ENCODE assay signal across 9 cellular contexts in genomic region chr6:90216081-90216977, GRCh38.
DNase-seq lines count a peak whose midpoint lies in the region; ATAC-seq and TF ChIP-seq lines count a peak whose summit lies in the region.
"Had no signal": no experiment of that assay in that cellular context is flagged by ENCODE, and none has a peak within 500 bp of the region (broad histone marks: within the 10 kb centered on the region; RNA-seq: fewer than 3 reads in every experiment).

No MANE protein-coding gene starts in this region.

- no peak overlapping the region for H3K9ac ChIP-seq in MM.1S (ENCODE audit: low read length)

- no peak overlapping the region for H2AFZ ChIP-seq in MM.1S (ENCODE audit: low read length)

- no peak overlapping the region for H3K27ac Mint-ChIP-seq in T-cell
- H3K27ac Mint-ChIP-seq in stimulated activated naive CD8-positive, alpha-beta T cell treated with anti-CD3 and anti-CD28 coated beads, Interleukin-15, Interleukin-2, amounts not matched to agents 100 ng/mL and 50 ng/mL, for 24 hours, result no peak overlapping the region

- no peaks in the 10 kb centered on the region for H3K36me3 ChIP-seq in MM.1S (replicated peaks; ENCODE audit: insufficient read depth, low read length)

- CTCF ChIA-PET in T-cell (lab: Charles Lee), result interaction anchor here in 1 of 2 donors (0.6 to 1.8 kb wide), 4 partner anchors 34 to 276 kb away, joined by 3 to 6 read pairs (median 4); no protein-coding TSS in a partner anchor

- H3F3A ChIP-seq in MM.1S (ENCODE audit: insufficient read depth, low read length), result peaks cover 26% of the 10 kb centered on the region

- POLR2A ChIA-PET in T-cell (lab: Charles Lee), result interaction anchor here (0.5 to 1.6 kb wide), 3 partner anchors 36 to 151 kb away, joined by 3 to 4 read pairs (median 3); no protein-coding TSS in a partner anchor

- no peak for TF ChIP-seq CTCF in MM.1S (IDR thresholded peaks at IDR 0.05; ENCODE audit: low read length)

- no peaks in the 10 kb centered on the region for H3K36me3 Mint-ChIP-seq in T-cell
- H3K36me3 Mint-ChIP-seq in stimulated activated naive CD8-positive, alpha-beta T cell treated with anti-CD3 and anti-CD28 coated beads, Interleukin-15, Interleukin-2, amounts not matched to agents 100 ng/mL and 50 ng/mL, for 24 hours (ENCODE audit: low read depth), result peaks cover 34% of the 10 kb centered on the region

- H3K9me3 ChIP-seq in MM.1S (replicated peaks; ENCODE audit: insufficient read depth, low read length), result no peaks in the 10 kb centered on the region

- H3K4me1 ChIP-seq in MM.1S (ENCODE audit: low read length), result peaks cover 52% of the 10 kb centered on the region

- peak overlapping the region in 1 of 3 donors; percentile 28 for H3K4me3 Mint-ChIP-seq in T-cell
- H3K4me3 Mint-ChIP-seq in stimulated activated naive CD8-positive, alpha-beta T cell treated with anti-CD3 and anti-CD28 coated beads, Interleukin-15, Interleukin-2, amounts not matched to agents 100 ng/mL and 50 ng/mL, for 24 hours, result peak overlapping the region; percentile 63

- H3K79me2 ChIP-seq in MM.1S (ENCODE audit: low read length), result peaks cover 14% of the 10 kb centered on the region; the same call in 1 of the 2 replicates

- H3K4me1 Mint-ChIP-seq in T-cell, result peaks cover 29 to 31% (median 30%) of the 10 kb centered on the region in 3 donors
- H3K4me1 Mint-ChIP-seq in stimulated activated naive CD8-positive, alpha-beta T cell treated with anti-CD3 and anti-CD28 coated beads, Interleukin-15, Interleukin-2, amounts not matched to agents 100 ng/mL and 50 ng/mL, for 24 hours (ENCODE audit: low read depth), result peaks cover 31% of the 10 kb centered on the region

- H4K20me1 ChIP-seq in MM.1S (ENCODE audit: insufficient read depth, low read length), result no peaks in the 10 kb centered on the region

- no peaks in the 10 kb centered on the region for H3K9me2 ChIP-seq in MM.1S (replicated peaks; ENCODE audit: insufficient read depth, low read length)

- no peak for DNase-seq in activated CD4-positive, CD25-positive, alpha-beta regulatory T cell treated with anti-CD3 and anti-CD28 coated beads, Interleukin-2, amount 50 U/mL, for 72 hours
- DNase-seq in T-cell, result peak in 28 of 34 experiments; percentile 19 to 70 (median 46)
- peak; percentile 69 for DNase-seq in glomerular visceral epithelial cell (ENCODE audit: extremely low spot score)
- no peak for DNase-seq in caudate nucleus (lab: John Stamatoyannopoulos, UW)
- DNase-seq in MM.1S, result no peak

- H3K9me3 Mint-ChIP-seq in T-cell, result no peaks in the 10 kb centered on the region
- no peaks in the 10 kb centered on the region for H3K9me3 Mint-ChIP-seq in stimulated activated naive CD8-positive, alpha-beta T cell treated with anti-CD3 and anti-CD28 coated beads, Interleukin-15, Interleukin-2, amounts not matched to agents 100 ng/mL and 50 ng/mL, for 24 hours

- H3K27me3 ChIP-seq in MM.1S (replicated peaks; ENCODE audit: insufficient read depth, low read length), result no peaks in the 10 kb centered on the region

- H3K27ac ChIP-seq in caudate nucleus (ENCODE audit: low read depth, low read length), result no peak overlapping the region
- no peak overlapping the region for H3K27ac ChIP-seq in MM.1S (ENCODE audit: low read length)
- H3K27ac ChIP-seq: C4-2B had no signal

- ATAC-seq in activated CD4-positive, CD25-positive, alpha-beta regulatory T cell treated with anti-CD3 and anti-CD28 coated beads, Interleukin-2, amount 50 U/mL, for 24 hours, result peak; percentile 36 to 37
- peak; percentile 70 for ATAC-seq in HG02981 (IDR thresholded peaks at IDR 0.05; ENCODE audit: unreplicated experiment)
- ATAC-seq in T-cell (replicated peaks in 1 of 4), result peak; percentile 48 to 67 (median 57)

- no peaks in the 10 kb centered on the region for H3K27me3 Mint-ChIP-seq in T-cell
- H3K27me3 Mint-ChIP-seq in stimulated activated naive CD8-positive, alpha-beta T cell treated with anti-CD3 and anti-CD28 coated beads, Interleukin-15, Interleukin-2, amounts not matched to agents 100 ng/mL and 50 ng/mL, for 24 hours, result no peaks in the 10 kb centered on the region

- no peak overlapping the region for H3K4me3 ChIP-seq in MM.1S (ENCODE audit: low read length)

- no peak overlapping the region for H3K4me2 ChIP-seq in MM.1S (ENCODE audit: low read depth, low read length)

Comparison
In these comparisons a context has a peak if more than half of its experiments do, and no peak if none do; other contexts are left out.
1. DNase-seq: peak in T-cell (28 of 34) and glomerular visceral epithelial cell (single experiment); none in activated CD4-positive, CD25-positive, alpha-beta regulatory T cell treated with anti-CD3 and anti-CD28 coated beads, Interleukin-2, amount 50 U/mL, for 72 hours (single experiment), caudate nucleus (0 of 61) and MM.1S (single experiment).
2. Peak in every context shown above with its lines, with median percentiles within 50 percentile points of each other: ATAC-seq.